In genomic region chr10:109922353-109922975, GRCh38 we compare ENCODE assay signal across 8 cellular contexts.
DNase-seq lines count a peak whose midpoint lies in the region; ATAC-seq and TF ChIP-seq lines count a peak whose summit lies in the region.

No MANE protein-coding gene starts in this region.

- H3K4me3 ChIP-seq in AG04449 (ENCODE audit: low read depth, low read length) (peak overlapping the region; percentile 81), choroid plexus epithelial cell (ENCODE audit: low read depth, low read length) (peak overlapping the region; percentile 90), muscle layer of colon (ENCODE audit: low read depth in 1 of 2, low read length in 2 of 2) (peak overlapping the region; percentile 63 to 84)

- H3K27ac ChIP-seq in KOPT-K1 (ENCODE audit: low read depth, low read length, poor library complexity, severe bottlenecking) (peak overlapping the region; percentile 65), muscle layer of colon (ENCODE audit: low read depth, low read length) (peak overlapping the region; percentile 81)

- H3K4me1 ChIP-seq in muscle layer of colon (ENCODE audit: insufficient read depth, low read length), result peaks cover 16% of the 10 kb centered on the region

- H3K9me3 ChIP-seq in KOPT-K1 (ENCODE audit: insufficient read depth, low read length, poor library complexity, severe bottlenecking) (no peaks in the 10 kb centered on the region), muscle layer of colon (ENCODE audit: low read length) (no peaks in the 10 kb centered on the region)

- CTCF ChIA-PET in AG04449 (lab: Yijun Ruan, JAX), result interaction anchor here (1.4 kb wide), 1 partner anchor 25 kb away, joined by 3 read pairs; no protein-coding TSS in a partner anchor

- no peak for ATAC-seq in HG03196 (IDR thresholded peaks at IDR 0.05; ENCODE audit: unreplicated experiment)

- H3K36me3 ChIP-seq in KOPT-K1 (ENCODE audit: insufficient read depth, low read length) (peaks cover 8% of the 10 kb centered on the region; the same call in 1 of the 2 replicates), muscle layer of colon (ENCODE audit: insufficient read depth, low read length) (no peaks in the 10 kb centered on the region)

- H3K9ac ChIP-seq in muscle layer of colon (ENCODE audit: low read length), result peak overlapping the region; percentile 69

- TF ChIP-seq CTCF in AG04449 (IDR thresholded peaks at IDR 0.05; ENCODE audit: insufficient read depth, low read length, missing control alignments) (no peak), choroid plexus epithelial cell (conservative IDR thresholded peaks at IDR 0.05; ENCODE audit: low read depth, low read length) (no peak)

- POLR2A ChIA-PET in AG04449 (lab: Yijun Ruan, JAX), result interaction anchor here (0.6 kb wide), 1 partner anchor 34 kb away, joined by 3 read pairs; no protein-coding TSS in a partner anchor

- in situ Hi-C loops in ACHN (cut with HindIII; ENCODE audit: low pct_ligation_motif_present, low pct_unique_long_range_greater_than_20kb, low sequenced_read_pairs), result no loop called here

- DNase-seq in AG04449 (ENCODE audit: low read depth, low spot score), result no peak
- no peak for DNase-seq in choroid plexus epithelial cell (ENCODE audit: low read depth)
- no peak for DNase-seq in NCI-H748 (lab: John Stamatoyannopoulos, UW; ENCODE audit: unreplicated experiment)
- no peak for DNase-seq in ACHN
- DNase-seq in NCI-H748 treated with DMSO at 0.1 percent for 48 hours (lab: John Stamatoyannopoulos, UW), result no peak

- no peaks in the 10 kb centered on the region for H3K27me3 ChIP-seq in muscle layer of colon (ENCODE audit: control insufficient read depth in 1 of 2, insufficient read depth in 2 of 2, low read length in 2 of 2)
